18 cellular contexts compared by ENCODE assay signal in genomic region chr2:211225784-211226183, GRCh38.
DNase-seq lines count a peak whose midpoint lies in the region; ATAC-seq and TF ChIP-seq lines count a peak whose summit lies in the region.
"Had no signal": no experiment of that assay in that cellular context is flagged by ENCODE, and none has a peak within 500 bp of the region (broad histone marks: within the 10 kb centered on the region; RNA-seq: fewer than 3 reads in every experiment).

No MANE protein-coding gene starts in this region.

- peaks cover 5% of the 10 kb centered on the region for H3K9me3 Mint-ChIP-seq in activated naive CD4-positive, alpha-beta T cell treated with anti-CD3 and anti-CD28 coated beads, Interleukin-2, amount 10 ng/mL, durations not matched to agents 7 days and 5 days
- H3K9me3 Mint-ChIP-seq: CD4-positive, alpha-beta T cell; CD8-positive, alpha-beta T cell had no signal

- H3K4me2 ChIP-seq in parathyroid adenoma (ENCODE audit: low read length): peak overlapping the region; percentile 1
- H3K4me2 ChIP-seq: BLaER1 treated with 17β-estradiol and CSF1 and Interleukin-3, amounts not matched to agents 10 nM and 100 nM had no signal

- ATAC-seq in GM21515 (IDR thresholded peaks at IDR 0.05; ENCODE audit: unreplicated experiment): no peak
- ATAC-seq: CD8-positive, alpha-beta T cell; GM12878 had no signal

- H3K36me3 ChIP-seq in A673 (ENCODE audit: insufficient read depth, low read length, poor library complexity, severe bottlenecking) (no peaks in the 10 kb centered on the region), parathyroid adenoma (ENCODE audit: control insufficient read depth, insufficient read depth, low read length) (no peaks in the 10 kb centered on the region)
- H3K36me3 ChIP-seq: BLaER1 treated with 17β-estradiol and CSF1 and Interleukin-3, amounts not matched to agents 10 nM and 100 nM had no signal

- H3K4me3 ChIP-seq in A673 (ENCODE audit: low read depth, low read length, poor library complexity, severe bottlenecking) (no peak overlapping the region), parathyroid adenoma (ENCODE audit: low read depth, low read length) (peak overlapping the region; percentile 1)
- H3K4me3 ChIP-seq: BLaER1 treated with 17β-estradiol and CSF1 and Interleukin-3, amounts not matched to agents 10 nM and 100 nM; GM12878 had no signal

- CTCF ChIA-PET in A673 (lab: Charles Lee): no interaction called here
- CTCF ChIA-PET in activated naive CD4-positive, alpha-beta T cell treated with anti-CD3 and anti-CD28 coated beads, Interleukin-2, amount 10 ng/mL, durations not matched to agents 7 days and 5 days (lab: Charles Lee): no interaction called here

- POLR2A ChIA-PET in A673 (lab: Charles Lee; ENCODE audit: low non-redundant PET): no interaction called here

- H3K27me3 ChIP-seq in A673 (replicated peaks; ENCODE audit: insufficient read depth, low read depth, low read length, poor library complexity) (no peaks in the 10 kb centered on the region), parathyroid adenoma (ENCODE audit: control insufficient read depth, insufficient read depth, low read length) (no peaks in the 10 kb centered on the region)
- H3K27me3 ChIP-seq: BLaER1 treated with 17β-estradiol and CSF1 and Interleukin-3, amounts not matched to agents 10 nM and 100 nM had no signal

- H3K9ac ChIP-seq in parathyroid adenoma: no peak overlapping the region
- H3K9ac ChIP-seq: BLaER1 treated with 17β-estradiol and CSF1 and Interleukin-3, amounts not matched to agents 10 nM and 100 nM had no signal

- no peaks in the 10 kb centered on the region for H3K9me3 ChIP-seq in A673 (ENCODE audit: low read depth, low read length, poor library complexity, severe bottlenecking)
- H3K9me3 ChIP-seq in parathyroid adenoma (ENCODE audit: control insufficient read depth, low read length): no peaks in the 10 kb centered on the region
- H3K9me3 ChIP-seq: BLaER1 treated with 17β-estradiol and CSF1 and Interleukin-3, amounts not matched to agents 10 nM and 100 nM; Caco-2 had no signal

- no peaks in the 10 kb centered on the region for H3K4me1 ChIP-seq in A673 (ENCODE audit: insufficient read depth, low read length, poor library complexity, severe bottlenecking)
- no peaks in the 10 kb centered on the region for H3K4me1 ChIP-seq in parathyroid adenoma
- H3K4me1 ChIP-seq: Caco-2 had no signal

- DNase-seq in A673 (ENCODE audit: low spot score) (peak; percentile 32), SK-N-DZ (ENCODE audit: low spot score) (peak; percentile 29)
- DNase-seq in activated naive CD4-positive, alpha-beta T cell treated with anti-CD3 and anti-CD28 coated beads, Interleukin-2, amount 10 ng/mL, durations not matched to agents 7 days and 5 days: no peak
- DNase-seq: 8988T; AML-193; Caco-2; Calu3; CD4-positive, alpha-beta T cell; CD8-positive, alpha-beta T cell; DND-41; EL; GDM1 had no signal

- intact Hi-C loops in A673 (cut with micrococcal nuclease; ENCODE audit: unreplicated experiment): no loop called here

- TF ChIP-seq CTCF in A673 (conservative IDR thresholded peaks at IDR 0.05; ENCODE audit: low read depth, low read length) (no peak), parathyroid adenoma (IDR thresholded peaks at IDR 0.05) (no peak)

- no peaks in the 10 kb centered on the region for H3K4me1 Mint-ChIP-seq in activated naive CD4-positive, alpha-beta T cell treated with anti-CD3 and anti-CD28 coated beads, Interleukin-2, amount 10 ng/mL, durations not matched to agents 7 days and 5 days
- H3K4me1 Mint-ChIP-seq: B cell had no signal

- H2AFZ ChIP-seq in parathyroid adenoma: peak overlapping the region; percentile 59

- BruUV-seq in A673 (replicated peaks; lab: Mats Ljungman, UMichigan): no TSS peak

- no peaks in the 10 kb centered on the region for H3K27me3 Mint-ChIP-seq in activated naive CD4-positive, alpha-beta T cell treated with anti-CD3 and anti-CD28 coated beads, Interleukin-2, amount 10 ng/mL, durations not matched to agents 7 days and 5 days
- H3K27me3 Mint-ChIP-seq: B cell; CD4-positive, alpha-beta T cell had no signal

- no peaks in the 10 kb centered on the region for H3K79me2 ChIP-seq in parathyroid adenoma

- H3K27ac ChIP-seq in A673 (ENCODE audit: low read depth, low read length, poor library complexity, severe bottlenecking): no peak overlapping the region
- no peak overlapping the region for H3K27ac ChIP-seq in parathyroid adenoma
- H3K27ac ChIP-seq: BLaER1 treated with 17β-estradiol and CSF1 and Interleukin-3, amounts not matched to agents 10 nM and 100 nM; C4-2B had no signal

- H3K36me3 Mint-ChIP-seq in activated naive CD4-positive, alpha-beta T cell treated with anti-CD3 and anti-CD28 coated beads, Interleukin-2, amount 10 ng/mL, durations not matched to agents 7 days and 5 days: no peaks in the 10 kb centered on the region
- H3K36me3 Mint-ChIP-seq: CD8-positive, alpha-beta T cell had no signal

- no peak overlapping the region for H3K27ac Mint-ChIP-seq in activated naive CD4-positive, alpha-beta T cell treated with anti-CD3 and anti-CD28 coated beads, Interleukin-2, amount 10 ng/mL, durations not matched to agents 7 days and 5 days
- H3K27ac Mint-ChIP-seq: B cell; CD4-positive, alpha-beta T cell; CD8-positive, alpha-beta T cell had no signal

- H3K4me3 Mint-ChIP-seq in activated naive CD4-positive, alpha-beta T cell treated with anti-CD3 and anti-CD28 coated beads, Interleukin-2, amount 10 ng/mL, durations not matched to agents 7 days and 5 days: no peak overlapping the region
- H3K4me3 Mint-ChIP-seq: B cell; CD4-positive, alpha-beta T cell; CD8-positive, alpha-beta T cell had no signal
